In the genomic region with DNA sequence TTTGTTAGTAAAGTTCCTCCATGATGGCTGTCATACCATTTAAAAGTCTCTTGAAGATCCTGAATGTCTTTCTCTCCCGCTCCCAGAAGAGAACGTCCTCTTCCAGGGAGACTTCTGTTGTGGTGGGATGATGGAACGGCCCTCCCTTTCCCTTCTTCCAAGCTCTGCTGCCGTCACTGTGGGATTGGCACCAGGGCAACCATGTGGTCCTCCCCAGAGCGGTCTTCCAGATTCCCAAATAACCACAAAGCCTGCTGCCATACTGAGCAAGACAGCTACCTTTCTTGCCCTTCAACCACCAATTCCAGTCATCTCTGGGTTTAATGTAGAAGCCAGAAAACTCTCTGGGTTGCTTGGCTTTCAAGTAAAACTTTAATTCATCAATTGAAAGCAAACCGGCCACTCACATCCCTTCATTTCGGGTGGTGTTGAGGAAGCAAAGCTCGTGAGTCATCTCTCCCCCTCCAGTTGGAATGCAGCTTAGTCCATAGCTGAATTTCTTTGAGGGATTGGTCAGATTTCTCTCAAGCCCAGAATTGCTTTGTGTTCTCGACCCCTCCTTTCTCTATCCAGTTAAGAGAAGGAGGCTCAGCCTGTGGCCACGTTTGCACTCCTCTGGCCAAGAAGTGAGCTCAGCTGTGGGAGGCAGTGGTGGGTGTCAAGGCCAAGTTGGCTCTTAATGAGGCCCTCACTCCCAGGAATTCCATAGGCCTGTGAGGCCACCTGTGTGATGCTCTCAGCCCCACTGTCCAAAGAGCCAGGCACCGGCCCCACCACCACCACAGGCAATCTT, we compare ENCODE assay signal across 13 cellular contexts. TPM values are rescaled to one million over a fixed set of nuclear protein-coding genes. Genes with fewer than 3 reads are reported as not detected.
A peak's percentile ranks its signal among the peaks of the same experiment; 100 is the strongest.
DNase-seq lines count a peak whose midpoint lies in the region; ATAC-seq and TF ChIP-seq lines count a peak whose summit lies in the region.
"Had no signal": no experiment of that assay in that cellular context is flagged by ENCODE, and none has a peak within 500 bp of the region (broad histone marks: within the 10 kb centered on the region; RNA-seq: fewer than 3 reads in every experiment).

No MANE protein-coding gene starts in this region.

- H3K4me3 ChIP-seq in coronary artery, result no peak overlapping the region
- H3K4me3 ChIP-seq in CD4-positive, alpha-beta memory T cell (ENCODE audit: low read length in 2 of 2), result no peak overlapping the region
- H3K4me3 ChIP-seq: BLaER1 treated with 17β-estradiol and CSF1 and Interleukin-3, amounts not matched to agents 10 nM and 100 nM; GM12878 had no signal

- POLR2A ChIA-PET in CD4-positive, alpha-beta memory T cell (lab: Charles Lee; ENCODE audit: partially characterized antibody), result no interaction called here

- H3K27me3 ChIP-seq in CD4-positive, alpha-beta memory T cell (ENCODE audit: insufficient read depth, low read length), result no peaks in the 10 kb centered on the region
- H3K27me3 ChIP-seq: BLaER1 treated with 17β-estradiol and CSF1 and Interleukin-3, amounts not matched to agents 10 nM and 100 nM had no signal

- H3K27me3 Mint-ChIP-seq in CD4-positive, alpha-beta memory T cell, result peaks cover 0 to 2% of the 10 kb centered on the region in 2 donors

- no peaks in the 10 kb centered on the region for H3K9me3 Mint-ChIP-seq in CD4-positive, alpha-beta memory T cell

- H3K27ac ChIP-seq in coronary artery, result peak overlapping the region; percentile 9 to 51
- no peak overlapping the region for H3K27ac ChIP-seq in CD4-positive, alpha-beta memory T cell (ENCODE audit: low read depth, low read length)
- H3K27ac ChIP-seq: BLaER1 treated with 17β-estradiol and CSF1 and Interleukin-3, amounts not matched to agents 10 nM and 100 nM had no signal

- peak; percentile 18 for DNase-seq in ACHN
- DNase-seq in HS-5 (ENCODE audit: low read depth), result peak; percentile 46
- no peak for DNase-seq in coronary artery (ENCODE audit: low spot score)
- peak; percentile 96 for DNase-seq in myocyte (ENCODE audit: low read depth)
- no peak for DNase-seq in CD4-positive, alpha-beta memory T cell
- DNase-seq in UCSD-AML1 (lab: John Stamatoyannopoulos, UW; ENCODE audit: unreplicated experiment), result no peak
- DNase-seq: activated naive CD4-positive, alpha-beta T cell; MM.1S; NK-92 treated with Interleukin-12 subunit alpha and Interleukin-12 subunit beta, amount 100 ng/mL, for 24 hours had no signal

- no peaks in the 10 kb centered on the region for H3K4me1 Mint-ChIP-seq in CD4-positive, alpha-beta memory T cell

- H3K27ac Mint-ChIP-seq in CD4-positive, alpha-beta memory T cell, result no peak overlapping the region

- no peaks in the 10 kb centered on the region for H3K4me1 ChIP-seq in CD4-positive, alpha-beta memory T cell (ENCODE audit: insufficient read depth, low read length)

- H3K9me3 ChIP-seq in CD4-positive, alpha-beta memory T cell (ENCODE audit: control insufficient read depth in 1 of 2, low read length in 2 of 2), result no peaks in the 10 kb centered on the region
- H3K9me3 ChIP-seq: BLaER1 treated with 17β-estradiol and CSF1 and Interleukin-3, amounts not matched to agents 10 nM and 100 nM had no signal

- no peak for TF ChIP-seq CTCF in coronary artery (IDR thresholded peaks at IDR 0.05)

- H3K36me3 Mint-ChIP-seq in CD4-positive, alpha-beta memory T cell, result no peaks in the 10 kb centered on the region

- ATAC-seq in GM18858 (IDR thresholded peaks at IDR 0.05; ENCODE audit: unreplicated experiment) (no peak), GM18870 (IDR thresholded peaks at IDR 0.05; ENCODE audit: unreplicated experiment) (no peak)
- ATAC-seq: GM12878 had no signal

- H3K4me3 Mint-ChIP-seq in CD4-positive, alpha-beta memory T cell, result no peak overlapping the region

- intact Hi-C loops in CD4-positive, alpha-beta memory T cell (cut with micrococcal nuclease), result no loop called here

- no peaks in the 10 kb centered on the region for H3K36me3 ChIP-seq in CD4-positive, alpha-beta memory T cell (ENCODE audit: insufficient read depth, low read length)
- H3K36me3 ChIP-seq: BLaER1 treated with 17β-estradiol and CSF1 and Interleukin-3, amounts not matched to agents 10 nM and 100 nM had no signal

- in situ Hi-C loops in ACHN (cut with HindIII; ENCODE audit: low pct_ligation_motif_present, low pct_unique_long_range_greater_than_20kb, low sequenced_read_pairs), result no loop called here

- CTCF ChIA-PET in CD4-positive, alpha-beta memory T cell (lab: Charles Lee; ENCODE audit: partially characterized antibody), result no interaction called here

RNA-seq across cellular contexts. Expression of a gene that starts 36.9 kb away (rescaled TPM):
- 0.72 and 0.73 TPM in 2 replicates for total RNA-seq in myocyte
- 0.45 TPM for polyA plus RNA-seq in myocyte (2012)
- under 1 TPM; 0.11 to 0.29 TPM for total RNA-seq in CD4-positive, alpha-beta memory T cell
- polyA plus RNA-seq in CD4-positive, alpha-beta memory T cell, result under 1 TPM in 1 of 2 donors, not detected in 1; 0.03 TPM

Comparison
In these comparisons a context has a peak if more than half of its experiments do, and no peak if none do; other contexts are left out.
1. DNase-seq: peak in ACHN (single experiment), HS-5 (single experiment) and myocyte (single experiment); none in coronary artery (single experiment), CD4-positive, alpha-beta memory T cell (0 of 5) and UCSD-AML1 (single experiment).